Comparison of ENCODE assay signal across 6 cellular contexts in the genomic region with DNA sequence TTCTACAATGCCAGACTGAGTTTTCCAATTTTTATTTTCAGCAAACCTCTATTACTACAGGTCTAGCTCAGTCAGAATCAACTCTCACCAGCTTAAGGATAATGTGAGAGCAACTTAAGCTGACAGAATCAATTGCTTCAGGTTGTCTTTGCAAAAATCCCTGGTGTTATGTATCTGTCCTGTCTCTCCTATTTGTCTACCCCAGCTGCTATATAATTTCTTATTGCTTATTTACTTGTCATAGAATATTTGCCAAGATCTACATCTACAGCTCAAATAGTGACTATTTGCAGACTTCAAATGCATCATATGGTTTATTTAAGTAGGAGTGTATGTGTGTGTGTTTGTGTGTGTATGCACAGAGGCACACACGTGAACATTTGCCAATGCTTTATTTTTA.
"Had no signal": no experiment of that assay in that cellular context is flagged by ENCODE, and none has a peak within 500 bp of the region (broad histone marks: within the 10 kb centered on the region; RNA-seq: fewer than 3 reads in every experiment).

No MANE protein-coding gene starts in this region.

- DNase-seq: GM23248, GOT3, H7, HFFc6, IMR-90 had no signal

- H3K4me3 ChIP-seq: GM23248, HAP-1 had no signal
